Comparison of ENCODE assay signal across 1 cellular context in the genomic region with DNA sequence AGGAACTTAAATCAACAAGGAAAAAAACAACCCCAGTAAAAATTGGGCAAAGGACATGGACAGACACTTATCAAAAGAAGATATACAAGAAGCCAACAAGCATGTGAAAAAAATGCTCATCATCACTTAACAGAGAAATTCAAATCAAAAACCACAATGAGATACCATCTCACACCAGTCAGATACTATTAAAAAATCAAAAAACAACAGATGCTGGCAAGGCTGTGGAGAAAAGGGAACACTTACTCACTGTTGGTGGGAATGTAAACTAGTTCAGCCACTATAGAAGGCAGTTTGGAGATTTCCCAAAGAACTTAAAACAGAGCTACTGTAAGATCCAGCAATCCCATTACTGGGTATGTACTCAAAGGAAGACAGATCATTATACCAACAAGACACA.
TF ChIP-seq lines count a peak whose summit lies in the region.

No MANE protein-coding gene starts in this region.

TF ChIP-seq in IMR-90, 13 proteins besides CTCF, POLR2A, EP300 and RAD21 (continued from another document):
- TF ChIP-seq, protein P1, sequence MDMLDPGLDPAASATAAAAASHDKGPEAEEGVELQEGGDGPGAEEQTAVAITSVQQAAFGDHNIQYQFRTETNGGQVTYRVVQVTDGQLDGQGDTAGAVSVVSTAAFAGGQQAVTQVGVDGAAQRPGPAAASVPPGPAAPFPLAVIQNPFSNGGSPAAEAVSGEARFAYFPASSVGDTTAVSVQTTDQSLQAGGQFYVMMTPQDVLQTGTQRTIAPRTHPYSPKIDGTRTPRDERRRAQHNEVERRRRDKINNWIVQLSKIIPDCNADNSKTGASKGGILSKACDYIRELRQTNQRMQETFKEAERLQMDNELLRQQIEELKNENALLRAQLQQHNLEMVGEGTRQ (IDR thresholded peaks at IDR 0.05; ENCODE audit: low read depth, low read length): no peak
- TF ChIP-seq CHD1 (IDR thresholded peaks at IDR 0.05; ENCODE audit: low read depth, low read length): no peak
